21 cellular contexts compared by ENCODE assay signal in the genomic region with DNA sequence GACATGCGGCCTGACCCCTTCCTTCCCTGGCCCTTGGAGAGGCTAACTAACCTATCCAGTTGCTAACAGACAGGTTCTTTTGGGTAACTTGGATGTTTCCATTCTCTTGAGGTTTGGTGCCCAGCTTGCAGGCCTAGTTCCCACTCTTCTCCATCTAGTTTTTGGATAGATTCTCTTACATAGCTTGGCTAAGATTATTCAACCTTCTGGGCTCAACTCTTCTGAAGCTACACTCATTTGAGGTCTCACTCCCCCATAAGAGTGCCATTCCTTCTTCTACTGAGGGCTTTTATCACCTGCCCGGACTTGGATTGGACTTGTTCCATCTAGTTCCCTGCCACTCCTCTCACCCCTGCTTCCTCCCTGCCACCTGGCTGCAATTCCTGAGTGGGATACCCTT. TPM values are rescaled to one million over a fixed set of nuclear protein-coding genes. Genes with fewer than 3 reads are reported as not detected.
"Had no signal": no experiment of that assay in that cellular context is flagged by ENCODE, and none has a peak within 500 bp of the region (broad histone marks: within the 10 kb centered on the region; RNA-seq: fewer than 3 reads in every experiment).

No MANE protein-coding gene starts in this region.

- DNase-seq: cerebellar nuclear complex; dermis blood vessel endothelial cell; effector CD4-positive, alpha-beta T cell; gastrocnemius medialis; heart right ventricle; hypothalamus; kidney glomerular epithelial cell; naive thymus-derived CD4-positive, alpha-beta T cell; nucleus accumbens; pancreas; stimulated activated CD4-positive, alpha-beta T cell treated with anti-CD3 and anti-CD28 coated beads, Interleukin-4, amount 100 ng/mL, for 1 hour; stimulated activated CD8-positive, alpha-beta memory T cell treated with anti-CD3 and anti-CD28 coated beads, Interleukin-4, amount 100 ng/mL, for 48 hours; tibial artery; upper lobe of right lung had no signal

- H3K27ac ChIP-seq: gastrocnemius medialis, heart right ventricle, pancreas, prostate gland, right lobe of liver, tibial artery, upper lobe of right lung had no signal

- H3K36me3 Mint-ChIP-seq: naive thymus-derived CD4-positive, alpha-beta T cell; stimulated activated effector memory CD8-positive, alpha-beta T cell treated with anti-CD3 and anti-CD28 coated beads, Interleukin-12 subunit alpha, Interleukin-12 subunit beta, amount 100 ng/mL, for 72 hours had no signal

- H3K4me1 Mint-ChIP-seq: naive thymus-derived CD4-positive, alpha-beta T cell; stimulated activated effector memory CD8-positive, alpha-beta T cell treated with anti-CD3 and anti-CD28 coated beads, Interleukin-12 subunit alpha, Interleukin-12 subunit beta, amount 100 ng/mL, for 72 hours had no signal

- H3K36me3 ChIP-seq: gastrocnemius medialis, heart right ventricle, pancreas, prostate gland, right lobe of liver, tibial artery, upper lobe of right lung had no signal

- H3K9me3 Mint-ChIP-seq: stimulated activated effector memory CD8-positive, alpha-beta T cell treated with anti-CD3 and anti-CD28 coated beads, Interleukin-12 subunit alpha, Interleukin-12 subunit beta, amount 100 ng/mL, for 72 hours; stimulated activated naive CD8-positive, alpha-beta T cell treated with anti-CD3 and anti-CD28 coated beads, Interleukin-15, Interleukin-2, amounts not matched to agents 100 ng/mL and 50 ng/mL, for 24 hours had no signal

- H3K4me1 ChIP-seq: gastrocnemius medialis, heart right ventricle, pancreas, prostate gland, right lobe of liver, tibial artery, upper lobe of right lung had no signal

- H3K4me3 ChIP-seq: gastrocnemius medialis, heart right ventricle, pancreas, prostate gland, right lobe of liver, tibial artery, upper lobe of right lung had no signal

- H3K27me3 ChIP-seq: gastrocnemius medialis, heart right ventricle, pancreas, right lobe of liver, tibial artery, upper lobe of right lung had no signal

- H3K9me3 ChIP-seq: gastrocnemius medialis, heart right ventricle, pancreas, prostate gland, right lobe of liver, tibial artery, upper lobe of right lung had no signal

- H3K27ac Mint-ChIP-seq: naive thymus-derived CD4-positive, alpha-beta T cell; stimulated activated effector memory CD8-positive, alpha-beta T cell treated with anti-CD3 and anti-CD28 coated beads, Interleukin-12 subunit alpha, Interleukin-12 subunit beta, amount 100 ng/mL, for 72 hours; stimulated activated naive CD8-positive, alpha-beta T cell treated with anti-CD3 and anti-CD28 coated beads, Interleukin-15, Interleukin-2, amounts not matched to agents 100 ng/mL and 50 ng/mL, for 24 hours had no signal

- H3K4me3 Mint-ChIP-seq: naive thymus-derived CD4-positive, alpha-beta T cell; stimulated activated effector memory CD8-positive, alpha-beta T cell treated with anti-CD3 and anti-CD28 coated beads, Interleukin-12 subunit alpha, Interleukin-12 subunit beta, amount 100 ng/mL, for 72 hours; stimulated activated naive CD8-positive, alpha-beta T cell treated with anti-CD3 and anti-CD28 coated beads, Interleukin-15, Interleukin-2, amounts not matched to agents 100 ng/mL and 50 ng/mL, for 24 hours had no signal

RNA-seq across cellular contexts. Expression of a gene that starts 44.1 kb away (rescaled TPM):
- total RNA-seq: dermis blood vessel endothelial cell, esophagus mucosa, gastrocnemius medialis, heart right ventricle, liver, mononuclear cell, right lobe of liver, upper lobe of right lung had no signal
